ENCODE assay signal across 9 cellular contexts in genomic region chr3:50542177-50543034, GRCh38. TPM values are rescaled to one million over a fixed set of nuclear protein-coding genes. Genes with fewer than 3 reads are reported as not detected.
A peak's percentile ranks its signal among the peaks of the same experiment; 100 is the strongest.
DNase-seq lines count a peak whose midpoint lies in the region; ATAC-seq and TF ChIP-seq lines count a peak whose summit lies in the region.
"Had no signal": no experiment of that assay in that cellular context is flagged by ENCODE, and none has a peak within 500 bp of the region (broad histone marks: within the 10 kb centered on the region; RNA-seq: fewer than 3 reads in every experiment).

No MANE protein-coding gene starts in this region.

- no peak overlapping the region for H3K4me3 Mint-ChIP-seq in Calu3 (ENCODE audit: low read depth, unreplicated experiment)
- H3K4me3 Mint-ChIP-seq in activated naive CD4-positive, alpha-beta T cell treated with anti-CD3 and anti-CD28 coated beads for 36 hours = no peak overlapping the region

- peaks cover 46% of the 10 kb centered on the region for H3K27me3 Mint-ChIP-seq in Calu3 (ENCODE audit: unreplicated experiment)
- H3K27me3 Mint-ChIP-seq in activated naive CD4-positive, alpha-beta T cell treated with anti-CD3 and anti-CD28 coated beads for 36 hours (ENCODE audit: low read depth) = no peaks in the 10 kb centered on the region

- H3K4ac ChIP-seq in trophoblast cell (ENCODE audit: low read depth, low read length) = no peak overlapping the region

- H3K9me3 Mint-ChIP-seq in Calu3 (ENCODE audit: low read depth, unreplicated experiment) = no peaks in the 10 kb centered on the region
- no peaks in the 10 kb centered on the region for H3K9me3 Mint-ChIP-seq in activated naive CD4-positive, alpha-beta T cell treated with anti-CD3 and anti-CD28 coated beads for 36 hours

- no peak overlapping the region for H3K27ac Mint-ChIP-seq in Calu3 (ENCODE audit: unreplicated experiment)
- no peak overlapping the region for H3K27ac Mint-ChIP-seq in activated naive CD4-positive, alpha-beta T cell treated with anti-CD3 and anti-CD28 coated beads for 36 hours

- H4K12ac ChIP-seq in trophoblast cell (ENCODE audit: low read depth, low read length) = no peak overlapping the region

- H4K8ac ChIP-seq in trophoblast cell (ENCODE audit: low read depth, low read length) = no peak overlapping the region

- TF ChIP-seq RAD21 in Ishikawa (IDR thresholded peaks at IDR 0.05; ENCODE audit: low read depth) = peak; percentile 87

- no peak overlapping the region for H3K9ac ChIP-seq in trophoblast cell (ENCODE audit: low read length)

- no peak overlapping the region for H2BK12ac ChIP-seq in trophoblast cell (ENCODE audit: low read length)

- CTCF ChIA-PET in Calu3 (lab: Charles Lee) = interaction anchor here (0.5 to 1.6 kb wide), 10 partner anchors 24 to 847 kb away, joined by 3 to 18 read pairs (median 4); partner anchors contain the start of genes CYB561D2, HEMK1 and NPRL2
- CTCF ChIA-PET in activated naive CD4-positive, alpha-beta T cell treated with anti-CD3 and anti-CD28 coated beads for 36 hours (lab: Charles Lee) = interaction anchor here (0.6 to 3.7 kb wide), 35 partner anchors 9 to 219 kb away, joined by 3 to 29 read pairs (median 4); partner anchors contain the start of genes CYB561D2, HEMK1, NPRL2 and ZMYND10

- intact Hi-C loops in Calu3 (cut with micrococcal nuclease; ENCODE audit: unreplicated experiment) = loop anchor here (1.0 to 5.0 kb wide), 4 partner anchors 24 to 195 kb away; partner anchors contain the start of gene ZMYND10
- intact Hi-C loops in activated naive CD4-positive, alpha-beta T cell treated with anti-CD3 and anti-CD28 coated beads for 36 hours (cut with micrococcal nuclease) = loop anchor here (1.0 kb wide), 3 partner anchors 23 to 195 kb away; no protein-coding TSS in a partner anchor

- H2BK120ac ChIP-seq in trophoblast cell (ENCODE audit: insufficient read depth, low read length, poor library complexity) = no peak overlapping the region

- no TSS peak for BruUV-seq in Calu3 (replicated peaks; lab: Mats Ljungman, UMichigan)

- H2BK5ac ChIP-seq in trophoblast cell (ENCODE audit: low read depth, low read length, poor library complexity) = no peak overlapping the region

- DNase-seq in Calu3 (peak; percentile 73), SJSA1 (ENCODE audit: low read depth in 1 of 2, low spot score in 2 of 2) (peak; percentile 34 to 54), glomerular visceral epithelial cell (ENCODE audit: extremely low spot score) (peak; percentile 65), trophoblast cell (peak; percentile 59 to 85)
- peak; percentile 71 for DNase-seq in activated naive CD4-positive, alpha-beta T cell treated with anti-CD3 and anti-CD28 coated beads for 36 hours

- no peak for TF ChIP-seq CTCF in Calu3 (IDR thresholded peaks at IDR 0.05; ENCODE audit: unreplicated experiment)

- ATAC-seq in GM18861 (IDR thresholded peaks at IDR 0.05; ENCODE audit: unreplicated experiment) (no peak), HG03354 (IDR thresholded peaks at IDR 0.05; ENCODE audit: poor library complexity, severe bottlenecking, unreplicated experiment) (no peak)

- no peaks in the 10 kb centered on the region for H3K4me1 Mint-ChIP-seq in Calu3 (ENCODE audit: low read depth, unreplicated experiment)
- no peaks in the 10 kb centered on the region for H3K4me1 Mint-ChIP-seq in activated naive CD4-positive, alpha-beta T cell treated with anti-CD3 and anti-CD28 coated beads for 36 hours (ENCODE audit: low read depth)

- no peaks in the 10 kb centered on the region for H3K79me2 ChIP-seq in trophoblast cell (ENCODE audit: control insufficient read depth, insufficient read depth, low read length, poor library complexity)

- no peak overlapping the region for H3K23ac ChIP-seq in trophoblast cell (ENCODE audit: low read length)

- H3K27ac ChIP-seq in SJSA1 (no peak overlapping the region), trophoblast cell (ENCODE audit: low read depth, low read length) (no peak overlapping the region)
- H3K27ac ChIP-seq: SK-N-MC had no signal

- no peaks in the 10 kb centered on the region for H3K79me1 ChIP-seq in trophoblast cell (ENCODE audit: low read length)

- no peak overlapping the region for H2AFZ ChIP-seq in trophoblast cell (ENCODE audit: insufficient read depth, low read length, poor library complexity)

- no peak overlapping the region for H3K18ac ChIP-seq in trophoblast cell (ENCODE audit: low read length)

- H3K4me2 ChIP-seq in trophoblast cell (ENCODE audit: low read length) = no peak overlapping the region

- H3K27me3 ChIP-seq in SJSA1 (replicated peaks) = no peaks in the 10 kb centered on the region
- no peaks in the 10 kb centered on the region for H3K27me3 ChIP-seq in trophoblast cell (ENCODE audit: insufficient read depth, low read length)

- no peaks in the 10 kb centered on the region for H3K9me3 ChIP-seq in SJSA1 (replicated peaks)
- H3K9me3 ChIP-seq in trophoblast cell (ENCODE audit: insufficient read depth, low read depth, low read length) = no peaks in the 10 kb centered on the region

- H3K36me3 Mint-ChIP-seq in Calu3 (ENCODE audit: insufficient read depth, unreplicated experiment) = no peaks in the 10 kb centered on the region
- no peaks in the 10 kb centered on the region for H3K36me3 Mint-ChIP-seq in activated naive CD4-positive, alpha-beta T cell treated with anti-CD3 and anti-CD28 coated beads for 36 hours (ENCODE audit: low read depth)

- no peaks in the 10 kb centered on the region for H3K4me1 ChIP-seq in SJSA1 (replicated peaks)
- H3K4me1 ChIP-seq in trophoblast cell (ENCODE audit: control insufficient read depth in 1 of 2, insufficient read depth in 2 of 2, low read length in 2 of 2) = no peaks in the 10 kb centered on the region

- WGBS in trophoblast cell (ENCODE audit: extremely low coverage, insufficient coverage, insufficient read length) = no CpG with 5 or more reads among the region's 2 CpGs

- H2AK5ac ChIP-seq in trophoblast cell (ENCODE audit: low read length) = no peak overlapping the region

- H4K91ac ChIP-seq in trophoblast cell (ENCODE audit: low read depth, low read length) = no peak overlapping the region

- H3K14ac ChIP-seq in trophoblast cell (ENCODE audit: low read length) = no peak overlapping the region

- H3K4me3 ChIP-seq in SJSA1 = no peak overlapping the region
- H3K4me3 ChIP-seq in trophoblast cell (ENCODE audit: low read depth, low read length) = no peak overlapping the region
- H3K4me3 ChIP-seq: SK-N-MC had no signal

- TF ChIP-seq EP300 in Ishikawa (IDR thresholded peaks at IDR 0.05; ENCODE audit: borderline replicate concordance) = no peak

- H3K36me3 ChIP-seq in SJSA1 = no peaks in the 10 kb centered on the region
- no peaks in the 10 kb centered on the region for H3K36me3 ChIP-seq in trophoblast cell (ENCODE audit: control insufficient read depth in 1 of 2, insufficient read depth in 2 of 2, low read length in 2 of 2)

TF ChIP-seq in Ishikawa, 13 proteins besides CTCF, POLR2A, EP300 and RAD21:
- TF ChIP-seq ZBTB7A (IDR thresholded peaks at IDR 0.05; ENCODE audit: low read depth) (no peak), TEAD4 (IDR thresholded peaks at IDR 0.05) (no peak), FOXM1 (IDR thresholded peaks at IDR 0.05; ENCODE audit: borderline replicate concordance, low read depth) (no peak), TAF1 (IDR thresholded peaks at IDR 0.05; ENCODE audit: low read depth) (no peak), NFIC (IDR thresholded peaks at IDR 0.05) (no peak), TCF12 (IDR thresholded peaks at IDR 0.05; ENCODE audit: low read depth) (no peak), EGR1 (IDR thresholded peaks at IDR 0.05) (no peak), CEBPB (IDR thresholded peaks at IDR 0.05) (no peak), YY1 (IDR thresholded peaks at IDR 0.05; ENCODE audit: low read depth) (no peak), REST (IDR thresholded peaks at IDR 0.05; ENCODE audit: low read depth) (no peak), CREB1 (IDR thresholded peaks at IDR 0.05; ENCODE audit: low read depth) (no peak)

RNA-seq across cellular contexts. Expression of gene C3orf18, which starts 25.1 kb away (rescaled TPM):
- total RNA-seq in Calu3 (2022) = 2.7 and 3.1 TPM in 2 replicates
- total RNA-seq in SJSA1 (2014; rRNA removed; shearing (Covaris generic)) = 9.1 and 15.2 TPM in 2 replicates
- 1 to 10 TPM; 3.1 to 3.8 TPM for total RNA-seq in activated naive CD4-positive, alpha-beta T cell treated with anti-CD3 and anti-CD28 coated beads for 36 hours
- 1.2 TPM in 2 replicates for polyA plus RNA-seq in trophoblast cell (2013)

RNA-seq across cellular contexts. Expression of gene HEMK1, which starts 26.9 kb away (rescaled TPM):
- total RNA-seq in Calu3 (2022) = 17.6 and 20.0 TPM in 2 replicates
- total RNA-seq in SJSA1 (2014; rRNA removed; shearing (Covaris generic)) = 7.3 and 9.3 TPM in 2 replicates
- total RNA-seq in activated naive CD4-positive, alpha-beta T cell treated with anti-CD3 and anti-CD28 coated beads for 36 hours = 10 to 100 TPM; 27.0 to 30.4 TPM
- polyA plus RNA-seq in trophoblast cell (2013) = 10.6 and 11.1 TPM in 2 replicates

RNA-seq across cellular contexts. Expression of gene CACNA2D2, which starts 39.0 kb away (rescaled TPM):
- total RNA-seq in Calu3 (2022) = 0.12 TPM in 1 of 2 replicates, not detected in the other
- not detected in 2 replicates for total RNA-seq in SJSA1 (2014; rRNA removed; shearing (Covaris generic))
- under 1 TPM; 0.89 to 0.95 TPM for total RNA-seq in activated naive CD4-positive, alpha-beta T cell treated with anti-CD3 and anti-CD28 coated beads for 36 hours
- polyA plus RNA-seq in trophoblast cell (2013) = 0.22 and 0.26 TPM in 2 replicates
